ENCODE assay signal across 16 cellular contexts in the genomic region with DNA sequence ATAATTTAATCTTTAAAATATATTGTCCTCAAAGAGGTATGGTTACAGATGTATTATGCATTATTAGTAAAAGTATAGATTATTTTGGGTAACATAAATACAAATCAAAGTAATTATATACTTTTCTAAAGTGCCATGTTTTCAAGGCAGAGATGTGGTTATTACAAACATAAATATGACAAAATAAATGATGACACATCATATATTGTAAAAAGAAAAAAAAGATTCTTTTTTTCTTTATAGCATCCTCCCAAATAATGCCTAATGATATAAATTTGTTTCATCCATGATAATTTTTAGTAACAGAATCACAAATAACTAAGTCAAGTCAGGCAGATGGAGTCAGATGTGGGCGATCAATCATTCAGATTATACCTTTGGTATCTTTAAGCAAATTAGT. TPM values are rescaled to one million over a fixed set of nuclear protein-coding genes. Genes with fewer than 3 reads are reported as not detected.
DNase-seq lines count a peak whose midpoint lies in the region; ATAC-seq, FAIRE-seq and TF ChIP-seq lines count a peak whose summit lies in the region.
"Had no signal": no experiment of that assay in that cellular context is flagged by ENCODE, and none has a peak within 500 bp of the region (broad histone marks: within the 10 kb centered on the region; RNA-seq: fewer than 3 reads in every experiment).

No MANE protein-coding gene starts in this region.

- 0 out of 2 replicates have a peak overlapping the region, but pooled peaks have one; percentile 41 for H3K27ac ChIP-seq in ACC112 (ENCODE audit: low read depth, low read length)
- peak overlapping the region; percentile 18; the same call in 1 of the 2 replicates for H3K27ac ChIP-seq in Panc1 (ENCODE audit: low read length)
- no peak overlapping the region for H3K27ac ChIP-seq in K562 (ENCODE audit: extremely low read depth, low read depth, low read length)
- peak overlapping the region; percentile 71 for H3K27ac ChIP-seq in subcutaneous abdominal adipose tissue (ENCODE audit: low read depth, low read length)
- H3K27ac ChIP-seq: BLaER1 treated with 17β-estradiol and CSF1 and Interleukin-3, amounts not matched to agents 10 nM and 100 nM had no signal

- CTCF ChIA-PET in Panc1 (lab: Charles Lee) (no interaction called here), K562 (lab: Yijun Ruan, JAX; ENCODE audit: low intra/inter-chr PET ratio) (no interaction called here)

- intact Hi-C loops in Panc1 (cut with micrococcal nuclease; ENCODE audit: unreplicated experiment), result no loop called here
- intact Hi-C loops in K562 (cut with micrococcal nuclease), result no loop called here

- H3K9ac ChIP-seq in K562 (ENCODE audit: insufficient read depth in 1 of 2, low read depth in 2 of 2, low read length in 2 of 2) (no peak overlapping the region), subcutaneous abdominal adipose tissue (ENCODE audit: low read length in 5 of 5) (peak overlapping the region in 1 of 5 donors; percentile 66)
- H3K9ac ChIP-seq: BLaER1 treated with 17β-estradiol and CSF1 and Interleukin-3, amounts not matched to agents 10 nM and 100 nM had no signal

- in situ Hi-C loops in Panc1 (cut with HindIII; ENCODE audit: low pct_unique_long_range_greater_than_20kb, low sequenced_read_pairs) (no loop called here), K562 (cut with MboI) (no loop called here)

- no peak for TF ChIP-seq CTCF in Panc1 (IDR thresholded peaks at IDR 0.05)
- no peak for TF ChIP-seq CTCF in K562 (IDR thresholded peaks at IDR 0.05 in 2 of 3, conservative IDR thresholded peaks at IDR 0.05 in 1 of 3; ENCODE audit: insufficient read depth in 2 of 3, low read depth in 1 of 3, low read length in 3 of 3)

- no peak for TF ChIP-seq EP300 in K562 (IDR thresholded peaks at IDR 0.05; ENCODE audit: low read length)

- no peak for DNase-seq in Panc1 (ENCODE audit: low read depth, low spot score)
- no peak for DNase-seq in K562 (ENCODE audit: extremely low read depth in 1 of 4, low spot score in 3 of 4)
- no peak for DNase-seq in NK-92 treated with Interleukin-12 subunit alpha and Interleukin-12 subunit beta, amount 100 ng/mL, for 24 hours (lab: John Stamatoyannopoulos, UW)
- DNase-seq in activated CD4-positive, alpha-beta T cell treated with anti-CD3 and anti-CD28 coated beads, Interleukin-2, amount 50 U/mL, for 1 hour, result no peak
- DNase-seq in stimulated activated CD4-positive, alpha-beta T cell treated with anti-CD3 and anti-CD28 coated beads, Interleukin-2, amount 100 ng/mL, for 24 hours, result no peak
- DNase-seq: CD8-positive, alpha-beta memory T cell; COR-L47; GDM1; GOT3; H9; Karpas-422; KBM-7 had no signal

- ATAC-seq in Panc1, result no peak
- ATAC-seq in K562, result no peak

- H3K4me2 ChIP-seq in K562 (ENCODE audit: insufficient read depth, low read length), result no peak overlapping the region
- H3K4me2 ChIP-seq: BLaER1 treated with 17β-estradiol and CSF1 and Interleukin-3, amounts not matched to agents 10 nM and 100 nM had no signal

- H3K79me2 ChIP-seq in ACC112 (ENCODE audit: control insufficient read depth, insufficient read depth, low read length, unreplicated experiment) (peaks cover 47% of the 10 kb centered on the region), K562 (ENCODE audit: control insufficient read depth, insufficient read depth, low read length) (no peaks in the 10 kb centered on the region)

- peaks cover 34% of the 10 kb centered on the region for H3K4me1 ChIP-seq in ACC112 (ENCODE audit: control insufficient read depth, insufficient read depth, low read length, unreplicated experiment)
- H3K4me1 ChIP-seq in Panc1 (ENCODE audit: control insufficient read depth, insufficient read depth, low read length), result peaks cover 74% of the 10 kb centered on the region
- H3K4me1 ChIP-seq in K562 (replicated peaks in 1 of 2; ENCODE audit: control insufficient read depth in 2 of 2, insufficient read depth in 2 of 2, low read length in 2 of 2), result no peaks in the 10 kb centered on the region
- H3K4me1 ChIP-seq in subcutaneous abdominal adipose tissue (ENCODE audit: control insufficient read depth in 5 of 5, insufficient read depth in 5 of 5, low read length in 5 of 5), result peaks cover 0 to 28% (median 10%) of the 10 kb centered on the region in 5 donors

- H4K20me1 ChIP-seq in K562 (replicated peaks; ENCODE audit: control insufficient read depth, insufficient read depth, low read length), result no peaks in the 10 kb centered on the region
- H4K20me1 ChIP-seq: BLaER1 treated with 17β-estradiol and CSF1 and Interleukin-3, amounts not matched to agents 10 nM and 100 nM had no signal

- no peaks in the 10 kb centered on the region for H3K27me3 ChIP-seq in ACC112 (ENCODE audit: insufficient read depth, low read length)
- H3K27me3 ChIP-seq in Panc1 (ENCODE audit: control insufficient read depth, insufficient read depth, low read length), result no peaks in the 10 kb centered on the region
- no peaks in the 10 kb centered on the region for H3K27me3 ChIP-seq in K562 (ENCODE audit: control insufficient read depth in 2 of 2, insufficient read depth in 2 of 2, low read length in 2 of 2)
- H3K27me3 ChIP-seq in subcutaneous abdominal adipose tissue (ENCODE audit: control insufficient read depth in 5 of 5, insufficient read depth in 4 of 5, low read length in 5 of 5), result no peaks in the 10 kb centered on the region
- H3K27me3 ChIP-seq: BLaER1 treated with 17β-estradiol and CSF1 and Interleukin-3, amounts not matched to agents 10 nM and 100 nM had no signal

- TF ChIP-seq POLR2A in K562 (conservative IDR thresholded peaks at IDR 0.05), result no peak

- no peaks in the 10 kb centered on the region for H3K9me1 ChIP-seq in K562 (ENCODE audit: control insufficient read depth, insufficient read depth, low read length)

- H3K4me3 ChIP-seq in ACC112 (ENCODE audit: low read depth, low read length) (no peak overlapping the region), Panc1 (ENCODE audit: low read depth in 2 of 2, low read length in 2 of 2) (no peak overlapping the region), K562 (no peak overlapping the region), subcutaneous abdominal adipose tissue (ENCODE audit: low read depth in 1 of 5, low read length in 5 of 5) (no peak overlapping the region)
- H3K4me3 ChIP-seq: BLaER1 treated with 17β-estradiol and CSF1 and Interleukin-3, amounts not matched to agents 10 nM and 100 nM had no signal

- 5% methylated on average over 1 of the region's 1 CpG for WGBS in K562 (ENCODE audit: insufficient coverage, low coverage, missing lambda C conversion rate)

- H3K36me3 ChIP-seq in ACC112 (ENCODE audit: insufficient read depth, low read length) (no peaks in the 10 kb centered on the region; the same call in 1 of the 2 replicates), Panc1 (ENCODE audit: control insufficient read depth, insufficient read depth, low read length) (peaks cover 9% of the 10 kb centered on the region; the same call in 1 of the 2 replicates), K562 (ENCODE audit: control insufficient read depth, insufficient read depth, low read length) (no peaks in the 10 kb centered on the region), subcutaneous abdominal adipose tissue (ENCODE audit: control insufficient read depth in 5 of 5, insufficient read depth in 5 of 5, low read length in 5 of 5) (no peaks in the 10 kb centered on the region)
- H3K36me3 ChIP-seq: BLaER1 treated with 17β-estradiol and CSF1 and Interleukin-3, amounts not matched to agents 10 nM and 100 nM had no signal

- POLR2A ChIA-PET in Panc1 (lab: Charles Lee) (no interaction called here), K562 (lab: Yijun Ruan, JAX) (no interaction called here)

- H3K9me3 ChIP-seq in Panc1 (ENCODE audit: control insufficient read depth, insufficient read depth, low read depth, low read length) (no peaks in the 10 kb centered on the region), K562 (replicated peaks; ENCODE audit: control insufficient read depth, insufficient read depth, low read depth, low read length) (no peaks in the 10 kb centered on the region; the same call in 1 of the 2 replicates), subcutaneous abdominal adipose tissue (ENCODE audit: control insufficient read depth in 5 of 5, low read length in 5 of 5) (no peaks in the 10 kb centered on the region)
- H3K9me3 ChIP-seq: BLaER1 treated with 17β-estradiol and CSF1 and Interleukin-3, amounts not matched to agents 10 nM and 100 nM had no signal

- H2AFZ ChIP-seq in ACC112 (ENCODE audit: low read length, unreplicated experiment) (no peak overlapping the region), K562 (ENCODE audit: low read depth, low read length) (no peak overlapping the region)

- no TSS peak for BruUV-seq in Panc1 (replicated peaks; lab: Mats Ljungman, UMichigan)
- no TSS peak for BruUV-seq in K562 (replicated peaks; lab: Mats Ljungman, UMichigan)

- no peak for TF ChIP-seq RAD21 in K562 (CRISPR knock-in tag; conservative IDR thresholded peaks at IDR 0.05 in 1 of 2, IDR thresholded peaks at IDR 0.05 in 1 of 2)

- no peak for FAIRE-seq in K562 (lab: Jason Lieb, UNC)

TF ChIP-seq in K562, 482 proteins besides CTCF, POLR2A, EP300 and RAD21 (continues in another document):
- no peak for TF ChIP-seq ETV6 (IDR thresholded peaks at IDR 0.05; ENCODE audit: borderline replicate concordance in 1 of 2, low read depth in 2 of 2, low read length in 1 of 2)
- no peak for TF ChIP-seq ETV6 (CRISPR knock-in tag; IDR thresholded peaks at IDR 0.05; ENCODE audit: borderline replicate concordance)
- no peak for TF ChIP-seq MECOM (CRISPR knock-in tag; IDR thresholded peaks at IDR 0.05)
- no peak for TF ChIP-seq PCBP2 (IDR thresholded peaks at IDR 0.05; ENCODE audit: low read depth, low read length, poor library complexity, severe bottlenecking)

RNA-seq across cellular contexts. Expression of gene SEMA3C, which starts 29.3 kb away (rescaled TPM):
- total RNA-seq in Panc1 (2021; ENCODE audit: unreplicated experiment) (232 TPM), K562 (2014; rRNA removed) (0.04 and 0.09 TPM in 2 replicates), K562 (2014; rRNA removed; fragmentation: Illumina TruSeq; extraction: Trizol) (0.18 and 0.19 TPM in 2 replicates), K562 (2015; rRNA removed; fragmentation: Illumina TruSeq; extraction: Trizol) (0.36 and 0.38 TPM in 2 replicates), K562 (2021) (0.16 TPM in 2 replicates)
- polyA plus RNA-seq in Panc1 (2012; ENCODE audit: insufficient read length), result 166 TPM
- total RNA-seq in K562 (2011; cell fraction: chromatin; rRNA removed; ENCODE audit: low replicate concordance), result not detected in 2 replicates
- not detected in 2 replicates for total RNA-seq in K562 (2011; cell fraction: nucleolus; rRNA removed)
- not detected in 2 replicates for total RNA-seq in K562 (2011; cell fraction: nucleoplasm; rRNA removed)
- polyA plus RNA-seq in K562 (2011; rRNA removed) (not detected in 2 replicates), K562 (2014; fragmentation: Illumina TruSeq; extraction: Trizol) (0.04 and 0.08 TPM in 2 replicates), K562 (2014; fragmentation: Nextera tagmentation; extraction: Ambion mirVana) (under 1 TPM in 1 of 2 experiments, not detected in 1; 0.04 TPM), K562 (2014; rRNA removed) (not detected in 2 replicates)
- not detected in 2 replicates for polyA plus RNA-seq in K562 (2011; cell fraction: cytosol; rRNA removed)
- not detected in 2 replicates for polyA plus RNA-seq in K562 (2011; cell fraction: nucleus; rRNA removed)
- 0.04 and 0.06 TPM in 2 replicates for polyA plus RNA-seq in K562 (2012)
- polyA minus RNA-seq in K562 (2011; rRNA and poly(A)+ RNA removed), result not detected in 2 replicates
- polyA minus RNA-seq in K562 (2011; cell fraction: cytosol; rRNA and poly(A)+ RNA removed), result not detected in 2 replicates
- not detected in 2 replicates for polyA minus RNA-seq in K562 (2011; cell fraction: nucleus; rRNA and poly(A)+ RNA removed)
- total RNA-seq: B cell; CD8-positive, alpha-beta memory T cell had no signal
- polyA plus RNA-seq: CD8-positive, alpha-beta memory T cell had no signal

Comparison
In these comparisons a context has a peak if more than half of its experiments do, and no peak if none do; other contexts are left out.
1. RNA of gene SEMA3C, which starts 29.3 kb away (total RNA-seq): 232 TPM in Panc1 (single experiment); 0.04 to 0.38 TPM in K562; every median in the first group is over 100 times any median in the second.